13 cellular contexts compared by ENCODE assay signal in genomic region chr5:79954620-79955019, GRCh38.
"Had no signal": no experiment of that assay in that cellular context is flagged by ENCODE, and none has a peak within 500 bp of the region (broad histone marks: within the 10 kb centered on the region; RNA-seq: fewer than 3 reads in every experiment).

No MANE protein-coding gene starts in this region.

- H3K4me1 ChIP-seq: lower lobe of right lung, spleen had no signal

- H3K27me3 ChIP-seq: cardiac muscle cell, heart right ventricle, ovary had no signal

- ATAC-seq: activated CD4-positive, CD25-positive, alpha-beta regulatory T cell treated with anti-CD3 and anti-CD28 coated beads, Interleukin-2, amount 50 U/mL, for 24 hours; activated T-helper 17 cell treated with anti-CD3 and anti-CD28 coated beads, Interleukin-2, amount 50 U/mL, for 72 hours; esophagus mucosa; heart right ventricle; left colon; lower lobe of right lung; sciatic nerve had no signal

- H3K9me3 ChIP-seq: heart right ventricle, lower lobe of right lung, ovary, spleen had no signal

- DNase-seq: activated naive CD4-positive, alpha-beta T cell treated with anti-CD3 and anti-CD28 coated beads for 36 hours; activated T-cell treated with anti-CD3 and anti-CD28 coated beads for 4 hours; heart right ventricle; left colon; lower lobe of right lung; nephron progenitor cell; ovary; spleen had no signal

- H3K36me3 ChIP-seq: cardiac muscle cell, heart right ventricle, lower lobe of right lung, ovary, spleen had no signal

- H3K4me3 ChIP-seq: cardiac muscle cell, heart right ventricle, lower lobe of right lung, ovary, spleen had no signal

- H3K27ac ChIP-seq: cardiac muscle cell, heart right ventricle, lower lobe of right lung, spleen had no signal
